8 cellular contexts compared by ENCODE assay signal in the genomic region with DNA sequence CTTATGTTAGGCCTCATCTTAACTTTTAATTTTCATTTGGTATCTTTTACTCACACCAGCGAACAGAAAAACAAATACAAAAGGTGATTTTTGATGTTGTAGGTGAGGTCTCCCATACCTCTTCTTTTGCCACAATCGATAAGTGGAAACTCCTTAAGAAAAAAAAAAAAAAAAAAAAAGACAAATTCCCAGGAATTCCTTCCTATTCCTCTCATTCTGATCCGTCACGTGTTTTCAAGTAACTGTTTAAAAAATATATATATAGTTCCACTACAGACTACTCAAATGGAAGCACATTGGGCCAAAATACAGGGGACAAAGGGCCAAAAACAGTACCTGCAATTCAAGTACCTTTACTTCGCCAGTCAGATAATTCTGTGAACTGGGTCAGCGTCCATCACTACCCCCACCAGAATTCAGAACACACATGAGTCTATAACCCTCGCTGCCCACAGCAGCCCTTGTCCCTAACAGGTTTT. TPM values are rescaled to one million over a fixed set of nuclear protein-coding genes. Genes with fewer than 3 reads are reported as not detected.
A peak's percentile ranks its signal among the peaks of the same experiment; 100 is the strongest.
DNase-seq lines count a peak whose midpoint lies in the region; ATAC-seq and TF ChIP-seq lines count a peak whose summit lies in the region.

No MANE protein-coding gene starts in this region.

- no peaks in the 10 kb centered on the region for H3K36me3 ChIP-seq in GM23338 (ENCODE audit: insufficient read depth)
- no peaks in the 10 kb centered on the region for H3K36me3 ChIP-seq in skeletal muscle tissue (ENCODE audit: control insufficient read depth in 3 of 3, insufficient read depth in 3 of 3, low read length in 3 of 3)

- peak overlapping the region; percentile 96 for H3K4me3 Mint-ChIP-seq in GM23338

- H3K9me3 ChIP-seq in skeletal muscle tissue (ENCODE audit: control insufficient read depth in 3 of 3, low read length in 3 of 3), result no peaks in the 10 kb centered on the region

- H2AFZ ChIP-seq in GM23338, result peak overlapping the region; percentile 98

- DNase-seq in GM23338 (ENCODE audit: low spot score) (no peak), foreskin keratinocyte (no peak), ecto neural progenitor cell (ENCODE audit: low spot score) (no peak), putamen (ENCODE audit: low spot score) (no peak), posterior cingulate gyrus (no peak)
- DNase-seq in stimulated activated naive CD4-positive, alpha-beta T cell treated with Interleukin-2 at 50 U/mL for 16 hours (lab: John Stamatoyannopoulos, UW), result no peak

- peak; percentile 22 for ATAC-seq in GM23338
- ATAC-seq in foreskin keratinocyte, result no peak

- peak overlapping the region; percentile 88 to 94 (median 91) for H3K9ac ChIP-seq in skeletal muscle tissue (ENCODE audit: low read depth in 1 of 3, low read length in 3 of 3)

- H3K9me3 Mint-ChIP-seq in GM23338, result no peaks in the 10 kb centered on the region

- no peaks in the 10 kb centered on the region for H3K9me2 ChIP-seq in GM23338 (ENCODE audit: insufficient read depth)

- H3K4me3 ChIP-seq in GM23338 (peak overlapping the region; percentile 81), skeletal muscle tissue (ENCODE audit: low read length in 3 of 3) (peak overlapping the region; percentile 82 to 94 (median 91))

- H3K27ac ChIP-seq in GM23338 (ENCODE audit: low read depth), result peak overlapping the region; percentile 86
- H3K27ac ChIP-seq in VCaP, result peak overlapping the region; percentile 72
- H3K27ac ChIP-seq in foreskin keratinocyte, result peak overlapping the region; percentile 87
- peak overlapping the region; percentile 90 for H3K27ac ChIP-seq in skeletal muscle tissue (ENCODE audit: low read depth, low read length)

- intact Hi-C loops in posterior cingulate gyrus (cut with DNase I), result loop anchor here (2.0 kb wide), 2 partner anchors 31 to 49 kb away; partner anchors contain the start of gene NCL

- H3K4me1 Mint-ChIP-seq in GM23338, result peaks cover 15% of the 10 kb centered on the region

- no peaks in the 10 kb centered on the region for H3K79me2 ChIP-seq in GM23338 (replicated peaks; ENCODE audit: insufficient read depth)

- TF ChIP-seq CTCF in GM23338 (conservative IDR thresholded peaks at IDR 0.05; ENCODE audit: low read depth in 2 of 2) (no peak), VCaP (conservative IDR thresholded peaks at IDR 0.05) (no peak), foreskin keratinocyte (conservative IDR thresholded peaks at IDR 0.05) (no peak)

- peaks cover 8% of the 10 kb centered on the region for H3K27me3 Mint-ChIP-seq in GM23338 (ENCODE audit: insufficient read depth, low read depth, poor library complexity)

- H3K4me1 ChIP-seq in GM23338 (ENCODE audit: insufficient read depth) (peaks cover 18% of the 10 kb centered on the region; the same call in 1 of the 2 replicates), foreskin keratinocyte (peaks cover 4% of the 10 kb centered on the region), skeletal muscle tissue (ENCODE audit: control insufficient read depth in 3 of 3, insufficient read depth in 3 of 3, low read length in 3 of 3) (peaks cover 6 to 10% (median 10%) of the 10 kb centered on the region in 3 donors)

- H3K4me2 ChIP-seq in GM23338, result peak overlapping the region; percentile 86

- H3K36me3 Mint-ChIP-seq in GM23338 (ENCODE audit: low read depth), result no peaks in the 10 kb centered on the region

- H4K20me1 ChIP-seq in GM23338 (replicated peaks; ENCODE audit: insufficient read depth), result no peaks in the 10 kb centered on the region

- H3K27ac Mint-ChIP-seq in GM23338, result peak overlapping the region; percentile 99

- 0 out of 2 replicates have a peak, but pooled peaks cover 2% of the 10 kb centered on the region for H3F3A ChIP-seq in GM23338 (replicated peaks; ENCODE audit: low read depth)

- 0 out of 2 replicates have a peak, but pooled peaks cover 7% of the 10 kb centered on the region for H3K27me3 ChIP-seq in GM23338 (ENCODE audit: insufficient read depth)
- no peaks in the 10 kb centered on the region for H3K27me3 ChIP-seq in foreskin keratinocyte
- H3K27me3 ChIP-seq in skeletal muscle tissue (ENCODE audit: control insufficient read depth in 3 of 3, insufficient read depth in 3 of 3, low read length in 3 of 3), result no peaks in the 10 kb centered on the region

TF ChIP-seq in GM23338, 12 proteins besides CTCF, POLR2A, EP300 and RAD21 (continues in another document):
- TF ChIP-seq NANOG (IDR thresholded peaks at IDR 0.05; ENCODE audit: borderline replicate concordance), result no peak
- no peak for TF ChIP-seq EZH2 (IDR thresholded peaks at IDR 0.05; ENCODE audit: low read depth, unreplicated experiment)
- TF ChIP-seq ETS1 (IDR thresholded peaks at IDR 0.05), result no peak
- TF ChIP-seq ZNF114 (CRISPR knock-in tag; IDR thresholded peaks at IDR 0.05), result no peak
- TF ChIP-seq STAT1 (IDR thresholded peaks at IDR 0.05; ENCODE audit: unreplicated experiment), result no peak
- TF ChIP-seq, protein P1, sequence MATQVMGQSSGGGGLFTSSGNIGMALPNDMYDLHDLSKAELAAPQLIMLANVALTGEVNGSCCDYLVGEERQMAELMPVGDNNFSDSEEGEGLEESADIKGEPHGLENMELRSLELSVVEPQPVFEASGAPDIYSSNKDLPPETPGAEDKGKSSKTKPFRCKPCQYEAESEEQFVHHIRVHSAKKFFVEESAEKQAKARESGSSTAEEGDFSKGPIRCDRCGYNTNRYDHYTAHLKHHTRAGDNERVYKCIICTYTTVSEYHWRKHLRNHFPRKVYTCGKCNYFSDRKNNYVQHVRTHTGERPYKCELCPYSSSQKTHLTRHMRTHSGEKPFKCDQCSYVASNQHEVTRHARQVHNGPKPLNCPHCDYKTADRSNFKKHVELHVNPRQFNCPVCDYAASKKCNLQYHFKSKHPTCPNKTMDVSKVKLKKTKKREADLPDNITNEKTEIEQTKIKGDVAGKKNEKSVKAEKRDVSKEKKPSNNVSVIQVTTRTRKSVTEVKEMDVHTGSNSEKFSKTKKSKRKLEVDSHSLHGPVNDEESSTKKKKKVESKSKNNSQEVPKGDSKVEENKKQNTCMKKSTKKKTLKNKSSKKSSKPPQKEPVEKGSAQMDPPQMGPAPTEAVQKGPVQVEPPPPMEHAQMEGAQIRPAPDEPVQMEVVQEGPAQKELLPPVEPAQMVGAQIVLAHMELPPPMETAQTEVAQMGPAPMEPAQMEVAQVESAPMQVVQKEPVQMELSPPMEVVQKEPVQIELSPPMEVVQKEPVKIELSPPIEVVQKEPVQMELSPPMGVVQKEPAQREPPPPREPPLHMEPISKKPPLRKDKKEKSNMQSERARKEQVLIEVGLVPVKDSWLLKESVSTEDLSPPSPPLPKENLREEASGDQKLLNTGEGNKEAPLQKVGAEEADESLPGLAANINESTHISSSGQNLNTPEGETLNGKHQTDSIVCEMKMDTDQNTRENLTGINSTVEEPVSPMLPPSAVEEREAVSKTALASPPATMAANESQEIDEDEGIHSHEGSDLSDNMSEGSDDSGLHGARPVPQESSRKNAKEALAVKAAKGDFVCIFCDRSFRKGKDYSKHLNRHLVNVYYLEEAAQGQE (IDR thresholded peaks at IDR 0.05; ENCODE audit: unreplicated experiment), result no peak
- TF ChIP-seq POLR2AphosphoS5 (IDR thresholded peaks at IDR 0.05; ENCODE audit: low read depth), result no peak
- TF ChIP-seq JUNB (IDR thresholded peaks at IDR 0.05; ENCODE audit: unreplicated experiment), result no peak

RNA-seq across cellular contexts. Expression of gene NMUR1, which starts 16.5 kb away (rescaled TPM):
- total RNA-seq in GM23338 (2014; rRNA removed; shearing (Covaris generic)), result 0.31 and 0.59 TPM in 2 replicates
- polyA plus RNA-seq in GM23338 (2016; fragmentation: Nextera tagmentation; extraction: Ambion mirVana) (0.24 and 0.29 TPM in 2 replicates), foreskin keratinocyte (not detected in 2 replicates)
- total RNA-seq in foreskin keratinocyte (not detected in 2 replicates), skeletal muscle tissue (0.52 TPM)

RNA-seq across cellular contexts. Expression of gene NCL, which starts 49.5 kb away (rescaled TPM):
- 439 and 678 TPM in 2 replicates for total RNA-seq in GM23338 (2014; rRNA removed; shearing (Covaris generic))
- polyA plus RNA-seq in GM23338 (2016; fragmentation: Nextera tagmentation; extraction: Ambion mirVana) (2,192 and 2,269 TPM in 2 replicates), foreskin keratinocyte (414 and 535 TPM in 2 replicates)
- total RNA-seq in foreskin keratinocyte (474 and 700 TPM in 2 replicates), skeletal muscle tissue (110 TPM)
